14 cellular contexts compared by ENCODE assay signal in genomic region chr20:10660661-10661060, GRCh38. TPM values are rescaled to one million over a fixed set of nuclear protein-coding genes. Genes with fewer than 3 reads are reported as not detected.
DNase-seq lines count a peak whose midpoint lies in the region; ATAC-seq and TF ChIP-seq lines count a peak whose summit lies in the region.
"Had no signal": no experiment of that assay in that cellular context is flagged by ENCODE, and none has a peak within 500 bp of the region (broad histone marks: within the 10 kb centered on the region; RNA-seq: fewer than 3 reads in every experiment).

No MANE protein-coding gene starts in this region.

- H3K36me3 ChIP-seq in GM23338 (ENCODE audit: insufficient read depth) (peaks cover 11% of the 10 kb centered on the region; the same call in 1 of the 2 replicates), breast epithelium (no peaks in the 10 kb centered on the region), left lung (peaks cover 0 to 74% of the 10 kb centered on the region in 2 donors)

- no peaks in the 10 kb centered on the region for H3F3A ChIP-seq in GM23338 (replicated peaks; ENCODE audit: low read depth)

- H4K20me1 ChIP-seq in GM23338 (replicated peaks; ENCODE audit: insufficient read depth): peaks cover 5% of the 10 kb centered on the region; the same call in 1 of the 2 replicates

- H3K27me3 Mint-ChIP-seq in GM23338 (ENCODE audit: insufficient read depth, low read depth, poor library complexity): peaks cover 9% of the 10 kb centered on the region

- H3K9me2 ChIP-seq in GM23338 (ENCODE audit: insufficient read depth): no peaks in the 10 kb centered on the region

- 0 out of 2 replicates have a peak overlapping the region, but pooled peaks have one; percentile 5 for H3K4me2 ChIP-seq in GM23338

- TF ChIP-seq CTCF in GM23338 (conservative IDR thresholded peaks at IDR 0.05; ENCODE audit: low read depth in 2 of 2): no peak
- TF ChIP-seq CTCF in breast epithelium (IDR thresholded peaks at IDR 0.05): no peak
- TF ChIP-seq CTCF in left lung (IDR thresholded peaks at IDR 0.05): no peak

- intact Hi-C loops in breast epithelium (cut with DNase I; ENCODE audit: low total_unique reads) (no loop called here), left lung (cut with DNase I) (no loop called here)

- no peak overlapping the region for H2AFZ ChIP-seq in GM23338

- H3K4me1 Mint-ChIP-seq in GM23338: peaks cover 81% of the 10 kb centered on the region
- H3K4me1 Mint-ChIP-seq: activated naive CD8-positive, alpha-beta T cell treated with anti-CD3 and anti-CD28 coated beads for 36 hours had no signal

- no peaks in the 10 kb centered on the region for H3K9me3 Mint-ChIP-seq in GM23338
- H3K9me3 Mint-ChIP-seq: activated naive CD8-positive, alpha-beta T cell treated with anti-CD3 and anti-CD28 coated beads for 36 hours had no signal

- H3K4me3 ChIP-seq in GM23338 (no peak overlapping the region), breast epithelium (no peak overlapping the region), left lung (no peak overlapping the region), skin epidermis (no peak overlapping the region)
- H3K4me3 ChIP-seq: dorsolateral prefrontal cortex had no signal

- DNase-seq in GM23338 (ENCODE audit: low spot score): no peak
- no peak for DNase-seq in breast epithelium (ENCODE audit: low spot score in 2 of 2)
- no peak for DNase-seq in left lung
- DNase-seq in NCI-H510A treated with DMSO at 0.1 percent for 48 hours (lab: John Stamatoyannopoulos, UW): no peak
- no peak for DNase-seq in NCI-H1417 (lab: John Stamatoyannopoulos, UW)
- no peak for DNase-seq in NCI-H2227 treated with DMSO at 0.1 percent for 48 hours (lab: John Stamatoyannopoulos, UW)
- DNase-seq: activated naive CD8-positive, alpha-beta T cell treated with anti-CD3 and anti-CD28 coated beads for 36 hours; dorsolateral prefrontal cortex; MM.1S; stimulated activated CD4-positive, alpha-beta T cell treated with anti-CD3 and anti-CD28 coated beads, Interleukin-12 subunit alpha, Interleukin-12 subunit beta, amount 100 ng/mL, for 4 hours had no signal

- peaks cover 89% of the 10 kb centered on the region for H3K36me3 Mint-ChIP-seq in GM23338 (ENCODE audit: low read depth)
- H3K36me3 Mint-ChIP-seq: activated naive CD8-positive, alpha-beta T cell treated with anti-CD3 and anti-CD28 coated beads for 36 hours had no signal

- peaks cover 84% of the 10 kb centered on the region for H3K79me2 ChIP-seq in GM23338 (replicated peaks; ENCODE audit: insufficient read depth)

- H3K27ac ChIP-seq in GM23338 (ENCODE audit: low read depth) (peak overlapping the region; percentile 41), breast epithelium (peak overlapping the region; percentile 19 to 74), left lung (peak overlapping the region; percentile 29 to 45), skin epidermis (peak overlapping the region in 11 of 21 experiments; percentile 19 to 52 (median 30))
- H3K27ac ChIP-seq: HL-60 had no signal

- ATAC-seq in GM23338: no peak
- ATAC-seq in left lung: no peak
- ATAC-seq in HG03139 (IDR thresholded peaks at IDR 0.05; ENCODE audit: unreplicated experiment): no peak

- peaks cover 67% of the 10 kb centered on the region for H3K4me1 ChIP-seq in GM23338 (ENCODE audit: insufficient read depth)
- peaks cover 0 to 12% of the 10 kb centered on the region in 2 donors for H3K4me1 ChIP-seq in breast epithelium
- H3K4me1 ChIP-seq in left lung: peaks cover 13 to 32% of the 10 kb centered on the region in 2 donors

- H3K4me3 Mint-ChIP-seq in GM23338: no peak overlapping the region; the same call in 2 of the 3 replicates
- H3K4me3 Mint-ChIP-seq: activated naive CD8-positive, alpha-beta T cell treated with anti-CD3 and anti-CD28 coated beads for 36 hours; CD14-positive monocyte had no signal

- H3K27ac Mint-ChIP-seq in GM23338: peak overlapping the region; percentile 90
- H3K27ac Mint-ChIP-seq: activated naive CD8-positive, alpha-beta T cell treated with anti-CD3 and anti-CD28 coated beads for 36 hours had no signal

- no peaks in the 10 kb centered on the region for H3K9me3 ChIP-seq in breast epithelium
- H3K9me3 ChIP-seq in left lung: no peaks in the 10 kb centered on the region

- H3K27me3 ChIP-seq in GM23338 (ENCODE audit: insufficient read depth) (no peaks in the 10 kb centered on the region), breast epithelium (no peaks in the 10 kb centered on the region), left lung (no peaks in the 10 kb centered on the region)
- H3K27me3 ChIP-seq: dorsolateral prefrontal cortex had no signal

- TF ChIP-seq POLR2A in breast epithelium (IDR thresholded peaks at IDR 0.05): no peak

TF ChIP-seq in GM23338, 12 proteins besides CTCF, POLR2A, EP300 and RAD21:
- no peak for TF ChIP-seq STAT1 (IDR thresholded peaks at IDR 0.05; ENCODE audit: unreplicated experiment)
- TF ChIP-seq ZNF114 (CRISPR knock-in tag; IDR thresholded peaks at IDR 0.05): no peak
- no peak for TF ChIP-seq ETS1 (IDR thresholded peaks at IDR 0.05)
- no peak for TF ChIP-seq EZH2phosphoT487 (IDR thresholded peaks at IDR 0.05; ENCODE audit: unreplicated experiment)
- TF ChIP-seq JUNB (IDR thresholded peaks at IDR 0.05; ENCODE audit: unreplicated experiment): no peak
- no peak for TF ChIP-seq ZNF331 (CRISPR knock-in tag; IDR thresholded peaks at IDR 0.05; ENCODE audit: low read depth)
- no peak for TF ChIP-seq POLR2AphosphoS5 (IDR thresholded peaks at IDR 0.05; ENCODE audit: low read depth)
- TF ChIP-seq CREB1 (CRISPR knock-in tag; IDR thresholded peaks at IDR 0.05; ENCODE audit: low read depth): no peak
- no peak for TF ChIP-seq EZH2 (IDR thresholded peaks at IDR 0.05; ENCODE audit: low read depth, unreplicated experiment)

RNA-seq across cellular contexts. Expression of gene JAG1, which starts 13.1 kb away (rescaled TPM):
- 42.0 and 46.5 TPM in 2 replicates for total RNA-seq in GM23338 (2014; rRNA removed; shearing (Covaris generic))
- polyA plus RNA-seq in GM23338 (2016; fragmentation: Nextera tagmentation; extraction: Ambion mirVana): 7.1 and 9.7 TPM in 2 replicates
- total RNA-seq in breast epithelium (10 to 100 TPM; 49.0 to 97.9 (median 75.7) TPM), left lung (10 to 100 TPM; 31.2 to 65.0 TPM)
